8 cellular contexts compared by ENCODE assay signal in genomic region chr19:11089254-11090013, GRCh38. TPM values are rescaled to one million over a fixed set of nuclear protein-coding genes. Genes with fewer than 3 reads are reported as not detected.
DNase-seq lines count a peak whose midpoint lies in the region; ATAC-seq and TF ChIP-seq lines count a peak whose summit lies in the region.

LDLR (plus strand) TSS chr19:11089463; CDS start chr19:11089549, 86 bp downstream.

- no peak for ATAC-seq in HG03159 (IDR thresholded peaks at IDR 0.05; ENCODE audit: unreplicated experiment)

- H3K4me1 ChIP-seq in HUES64 (ENCODE audit: insufficient read depth, low read length) (peaks cover 19% of the 10 kb centered on the region), OCI-LY7 (ENCODE audit: insufficient read depth, low read length, poor library complexity, severe bottlenecking) (peaks cover 40% of the 10 kb centered on the region), endodermal cell (ENCODE audit: control insufficient read depth, insufficient read depth, low read length) (peaks cover 11% of the 10 kb centered on the region), mesenchymal stem cell (ENCODE audit: control insufficient read depth, insufficient read depth, low read depth, low read length) (peaks cover 17% of the 10 kb centered on the region)

- H3K79me2 ChIP-seq in OCI-LY7 (ENCODE audit: insufficient read depth, low read depth, low read length) = peaks cover 40% of the 10 kb centered on the region

- TF ChIP-seq CTCF in OCI-LY7 (conservative IDR thresholded peaks at IDR 0.05; ENCODE audit: low read length) (0 out of 2 replicates have a peak, but pooled peaks have one; percentile 30), endodermal cell (conservative IDR thresholded peaks at IDR 0.05) (no peak)

- H3K27me3 ChIP-seq in HUES64 (ENCODE audit: insufficient read depth, low read length) = no peaks in the 10 kb centered on the region
- H3K27me3 ChIP-seq in endodermal cell (ENCODE audit: control insufficient read depth, insufficient read depth, low read length, poor library complexity, severe bottlenecking) = no peaks in the 10 kb centered on the region
- H3K27me3 ChIP-seq in mesenchymal stem cell (ENCODE audit: control insufficient read depth in 1 of 2, insufficient read depth in 1 of 2, low read length in 2 of 2) = no peaks in the 10 kb centered on the region

- H3K27ac Mint-ChIP-seq in endodermal cell = peak within 1 kb of the TSS; percentile 99

- peak within 1 kb of the TSS; percentile 53 for H2BK5ac ChIP-seq in mesenchymal stem cell (ENCODE audit: low read depth, low read length, poor library complexity, severe bottlenecking)

- intact Hi-C loops in OCI-LY7 (cut with micrococcal nuclease; ENCODE audit: unreplicated experiment) = loop anchor here (1.0 to 5.0 kb wide), 3 partner anchors 40 to 152 kb away; no protein-coding TSS in a partner anchor

- BruUV-seq in OCI-LY7 (replicated peaks; lab: Mats Ljungman, UMichigan) = TSS peak; percentile 95

- no peaks in the 10 kb centered on the region for H3K79me1 ChIP-seq in mesenchymal stem cell (replicated peaks; ENCODE audit: low read length, poor library complexity, severe bottlenecking)

- peak within 1 kb of the TSS; percentile 63 to 67 for H2BK12ac ChIP-seq in mesenchymal stem cell (ENCODE audit: low read length in 2 of 2)

- DNase-seq in DMS79 (lab: John Stamatoyannopoulos, UW) = peak; percentile 85
- DNase-seq in OCI-LY7 (ENCODE audit: low spot score) = peak; percentile 88
- DNase-seq in activated CD8-positive, alpha-beta memory T cell treated with anti-CD3 and anti-CD28 coated beads, Interleukin-2, amount 50 U/mL, for 24 hours (ENCODE audit: extremely low read depth) = peak; percentile 54
- peak; percentile 96 for DNase-seq in endodermal cell
- DNase-seq in mesenchymal stem cell = peak; percentile 99
- DNase-seq in stimulated activated CD8-positive, alpha-beta memory T cell treated with anti-CD3 and anti-CD28 coated beads, Interleukin-12 subunit alpha, Interleukin-12 subunit beta, amount 100 ng/mL, for 1 hour (ENCODE audit: low read depth) = peak; percentile 57

- no peaks in the 10 kb centered on the region for H3K9me3 Mint-ChIP-seq in endodermal cell

- H3K23ac ChIP-seq in mesenchymal stem cell (ENCODE audit: low read length in 2 of 2) = peak within 1 kb of the TSS in 1 of 2 experiments; percentile 63

- peaks cover 19% of the 10 kb centered on the region for H3K36me3 Mint-ChIP-seq in endodermal cell (ENCODE audit: low read depth)

- peak within 1 kb of the TSS; percentile 93 for H4K91ac ChIP-seq in mesenchymal stem cell (ENCODE audit: low read length)

- H3K4me3 ChIP-seq in HUES64 (ENCODE audit: low read length) = peak within 1 kb of the TSS; percentile 99
- peak within 1 kb of the TSS; percentile 82 for H3K4me3 ChIP-seq in OCI-LY7 (ENCODE audit: low read depth, low read length, poor library complexity, severe bottlenecking)
- H3K4me3 ChIP-seq in endodermal cell (ENCODE audit: low read length) = peak within 1 kb of the TSS; percentile 79
- H3K4me3 ChIP-seq in mesenchymal stem cell (ENCODE audit: insufficient read depth in 1 of 2, low read depth in 1 of 2, low read length in 2 of 2) = peak within 1 kb of the TSS; percentile 68 to 93

- H3K27me3 Mint-ChIP-seq in endodermal cell (ENCODE audit: insufficient read depth) = no peaks in the 10 kb centered on the region

- WGBS in HUES64 = under 1% methylated on average over 43 of the region's 43 CpGs
- WGBS in endodermal cell (ENCODE audit: insufficient coverage in 1 of 2, insufficient read length in 1 of 2), 2 experiments = 0% methylated on average over 18 to 43 of the region's 43 CpGs
- under 1% methylated on average over 42 of the region's 43 CpGs for WGBS in mesenchymal stem cell

- H2AFZ ChIP-seq in OCI-LY7 (ENCODE audit: low read length) = peak within 1 kb of the TSS; percentile 32; the same call in 1 of the 2 replicates
- H2AFZ ChIP-seq in mesenchymal stem cell (ENCODE audit: low read depth, low read length) = no peak within 1 kb of the TSS

- peaks cover 27% of the 10 kb centered on the region for H4K20me1 ChIP-seq in OCI-LY7 (ENCODE audit: insufficient read depth, low read length)

- peak within 1 kb of the TSS; percentile 92 for H2BK120ac ChIP-seq in mesenchymal stem cell (ENCODE audit: low read depth, low read length)

- H3K4ac ChIP-seq in mesenchymal stem cell (ENCODE audit: low read depth in 1 of 2, low read length in 2 of 2) = peak within 1 kb of the TSS; percentile 73 to 94

- CTCF ChIA-PET in OCI-LY7 (lab: Charles Lee; ENCODE audit: unreplicated experiment) = interaction anchor here (0.6 to 0.7 kb wide), 2 partner anchors 37 to 155 kb away, joined by 3 read pairs; no protein-coding TSS in a partner anchor

- peak within 1 kb of the TSS; percentile 76 for H2AK5ac ChIP-seq in mesenchymal stem cell (ENCODE audit: low read length, severe bottlenecking)

- no peaks in the 10 kb centered on the region for H3K9me2 ChIP-seq in OCI-LY7 (ENCODE audit: insufficient read depth, low read length)

- H3K9me3 ChIP-seq in HUES64 (ENCODE audit: insufficient read depth, low read depth, low read length) (no peaks in the 10 kb centered on the region), OCI-LY7 (ENCODE audit: low read length) (no peaks in the 10 kb centered on the region), endodermal cell (ENCODE audit: control insufficient read depth, low read length) (no peaks in the 10 kb centered on the region), mesenchymal stem cell (ENCODE audit: control insufficient read depth, low read length) (no peaks in the 10 kb centered on the region)

- H3K36me3 ChIP-seq in HUES64 (ENCODE audit: insufficient read depth, low read length) (peaks cover 37% of the 10 kb centered on the region), OCI-LY7 (ENCODE audit: insufficient read depth, low read length) (peaks cover 36% of the 10 kb centered on the region), endodermal cell (ENCODE audit: control insufficient read depth, insufficient read depth, low read length) (peaks cover 26% of the 10 kb centered on the region), mesenchymal stem cell (ENCODE audit: control insufficient read depth in 1 of 2, insufficient read depth in 2 of 2, low read depth in 1 of 2, low read length in 2 of 2) (peaks cover 14 to 27% of the 10 kb centered on the region in 2 experiments)

- peaks cover 18% of the 10 kb centered on the region for H3K4me1 Mint-ChIP-seq in endodermal cell

- H3K4me2 ChIP-seq in OCI-LY7 (ENCODE audit: low read length) (peak within 1 kb of the TSS; percentile 71), mesenchymal stem cell (ENCODE audit: low read length, poor library complexity, severe bottlenecking) (peak within 1 kb of the TSS; percentile 67)

- peak within 1 kb of the TSS; percentile 96 for H2BK15ac ChIP-seq in mesenchymal stem cell (ENCODE audit: low read depth, poor library complexity, severe bottlenecking)

- H3K27ac ChIP-seq in HUES64 (ENCODE audit: low read depth, low read length) (peak within 1 kb of the TSS; percentile 99), OCI-LY7 (ENCODE audit: low read depth, low read length, poor library complexity, severe bottlenecking) (peak within 1 kb of the TSS; percentile 91), endodermal cell (ENCODE audit: low read depth, low read length) (peak within 1 kb of the TSS; percentile 89), mesenchymal stem cell (ENCODE audit: low read length, poor library complexity, severe bottlenecking) (peak within 1 kb of the TSS; percentile 82)

- H3K18ac ChIP-seq in mesenchymal stem cell (ENCODE audit: low read depth in 1 of 2, low read length in 2 of 2) = peak within 1 kb of the TSS; percentile 90 to 94

- H3K4me3 Mint-ChIP-seq in endodermal cell = peak within 1 kb of the TSS; percentile 92

- H3K9ac ChIP-seq in HUES64 (ENCODE audit: low read depth, low read length) = peak within 1 kb of the TSS; percentile 95
- H3K9ac ChIP-seq in endodermal cell (ENCODE audit: extremely low read depth, low read length, poor library complexity, severe bottlenecking) = peak within 1 kb of the TSS; percentile 92
- peak within 1 kb of the TSS; percentile 100 for H3K9ac ChIP-seq in mesenchymal stem cell (ENCODE audit: low read length)

- POLR2A ChIA-PET in OCI-LY7 (lab: Charles Lee) = interaction anchor here (0.6 to 1.2 kb wide), 5 partner anchors 36 to 160 kb away, joined by 3 to 6 read pairs (median 4); no protein-coding TSS in a partner anchor

- peak within 1 kb of the TSS in 1 of 2 experiments; percentile 50 for H3K14ac ChIP-seq in mesenchymal stem cell (ENCODE audit: low read length in 2 of 2)

- H4K8ac ChIP-seq in mesenchymal stem cell (ENCODE audit: low read length) = peak within 1 kb of the TSS; percentile 79

RNA-seq across cellular contexts. Expression of gene LDLR, which starts in this region (rescaled TPM):
- 87.3 TPM for polyA plus RNA-seq in HUES64 (2013, experiment 1 of 2)
- polyA plus RNA-seq in HUES64 (2013, experiment 2 of 2) = 93.8 TPM
- 61.8 and 88.3 TPM in 2 replicates for total RNA-seq in OCI-LY7 (2014; rRNA removed; shearing (Covaris generic))
- total RNA-seq in OCI-LY7 (2022) = 99.1 and 101 TPM in 2 replicates
- total RNA-seq in endodermal cell = 100 to 1,000 TPM in 1 of 2 donors, 10 to 100 TPM in 1; 61.0 to 101 TPM
- 105 TPM for polyA plus RNA-seq in endodermal cell (2013, experiment 1 of 2)
- polyA plus RNA-seq in endodermal cell (2013, experiment 2 of 2) = 103 TPM
- polyA plus RNA-seq in mesenchymal stem cell (2013, experiment 1 of 2) = 248 TPM
- polyA plus RNA-seq in mesenchymal stem cell (2013, experiment 2 of 2) = 236 TPM
